ENCODE assay signal across 29 cellular contexts in the genomic region with DNA sequence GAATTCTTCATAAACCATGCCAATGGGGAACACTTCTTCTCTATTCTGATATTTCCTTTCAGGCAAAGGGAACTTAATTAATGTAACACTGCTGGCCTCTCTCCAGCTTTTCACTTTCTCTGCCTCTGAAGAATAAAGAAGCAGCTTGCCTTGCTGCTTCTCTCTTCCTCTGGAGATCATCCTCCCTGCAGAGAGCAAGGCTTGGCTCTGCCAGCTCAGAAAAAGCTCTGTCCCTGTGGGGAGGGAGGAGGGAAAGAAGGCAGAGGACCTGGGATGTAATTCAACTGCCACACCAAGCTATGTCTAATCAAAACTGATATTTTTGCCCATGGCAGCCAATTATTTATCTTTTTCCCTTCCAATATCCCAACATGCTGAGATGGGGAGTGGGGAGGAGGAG. TPM values are rescaled to one million over a fixed set of nuclear protein-coding genes. Genes with fewer than 3 reads are reported as not detected.
"Had no signal": no experiment of that assay in that cellular context is flagged by ENCODE, and none has a peak within 500 bp of the region (broad histone marks: within the 10 kb centered on the region; RNA-seq: fewer than 3 reads in every experiment).

No MANE protein-coding gene starts in this region.

- H3K27ac ChIP-seq: foreskin keratinocyte, left ventricle myocardium inferior, neutrophil, ovary, psoas muscle, upper lobe of left lung had no signal

- H3K27me3 ChIP-seq: body of pancreas, ovary had no signal

- ATAC-seq: activated CD8-positive, alpha-beta memory T cell treated with anti-CD3 and anti-CD28 coated beads, Interleukin-2, amount 10 ng/mL, durations not matched to agents 7 days and 5 days; activated CD8-positive, alpha-beta T cell treated with anti-CD3 and anti-CD28 coated beads for 36 hours; activated naive CD8-positive, alpha-beta T cell treated with anti-CD3 and anti-CD28 coated beads, Interleukin-2, amount 50 U/mL, for 24 hours; body of pancreas; foreskin keratinocyte; natural killer cell; psoas muscle; right cardiac atrium; stimulated activated naive CD8-positive, alpha-beta T cell treated with anti-CD3 and anti-CD28 coated beads, Interleukin-15, Interleukin-2, amounts not matched to agents 100 U/mL and 50 U/mL, for 24 hours had no signal

- H3K4me3 ChIP-seq: body of pancreas, left ventricle myocardium inferior, ovary, psoas muscle, upper lobe of left lung had no signal

- H3K9me3 ChIP-seq: body of pancreas, neutrophil, ovary, psoas muscle had no signal

- H3K36me3 ChIP-seq: left ventricle myocardium inferior, neutrophil, ovary, upper lobe of left lung had no signal

- H3K4me1 ChIP-seq: foreskin keratinocyte, left ventricle myocardium inferior, psoas muscle had no signal

- DNase-seq: activated CD4-positive, alpha-beta T cell treated with anti-CD3 and anti-CD28 coated beads, Interleukin-2, amount 10 ng/mL, durations not matched to agents 7 days and 5 days; activated CD4-positive, CD25-positive, alpha-beta regulatory T cell treated with anti-CD3 and anti-CD28 coated beads, Interleukin-2, amount 50 U/mL, for 72 hours; activated CD8-positive, alpha-beta memory T cell treated with anti-CD3 and anti-CD28 coated beads, Interleukin-2, amount 10 ng/mL, durations not matched to agents 7 days and 5 days; activated CD8-positive, alpha-beta T cell treated with anti-CD3 and anti-CD28 coated beads for 36 hours; activated gamma-delta T cell; activated naive CD4-positive, alpha-beta T cell treated with anti-CD3 and anti-CD28 coated beads, Interleukin-2, amount 50 U/mL, for 16 hours; activated naive CD8-positive, alpha-beta T cell treated with anti-CD3 and anti-CD28 coated beads, Interleukin-2, amount 50 U/mL, for 24 hours; activated T-cell treated with anti-CD3 and anti-CD28 coated beads for 4 hours; body of pancreas; effector memory CD4-positive, alpha-beta T cell; foreskin keratinocyte; immature natural killer cell; kidney glomerular epithelial cell; left ventricle myocardium inferior; mammary epithelial cell; midbrain; natural killer cell; ovary; psoas muscle; right cardiac atrium; stimulated activated CD4-positive, alpha-beta T cell treated with anti-CD3 and anti-CD28 coated beads, Interleukin-12 subunit alpha, Interleukin-12 subunit beta, amount 100 ng/mL, for 4 hours; stimulated activated CD4-positive, alpha-beta T cell treated with anti-CD3 and anti-CD28 coated beads, Interleukin-4, amount 100 ng/mL, for 4 hours; stimulated activated naive CD8-positive, alpha-beta T cell treated with anti-CD3 and anti-CD28 coated beads, Interleukin-15, Interleukin-2, amounts not matched to agents 100 U/mL and 50 U/mL, for 24 hours; upper lobe of left lung had no signal

- FAIRE-seq: colon had no signal

RNA-seq across cellular contexts. Expression of a gene that starts 6.4 kb away (rescaled TPM):
- total RNA-seq: activated CD4-positive, alpha-beta T cell treated with anti-CD3 and anti-CD28 coated beads, Interleukin-2, amount 10 ng/mL, durations not matched to agents 7 days and 5 days; activated CD8-positive, alpha-beta memory T cell treated with anti-CD3 and anti-CD28 coated beads, Interleukin-2, amount 10 ng/mL, durations not matched to agents 7 days and 5 days; activated CD8-positive, alpha-beta T cell treated with anti-CD3 and anti-CD28 coated beads for 36 hours; activated T-helper 1 cell treated with anti-CD3 and anti-CD28 coated beads, Interleukin-12 subunit alpha, Interleukin-12 subunit beta, Interleukin-2, Interleukin-4 antibody, amounts not matched to agents 30 ng/mL and 10 ng/mL and 1 ng/mL, durations not matched to agents 14 hours and 24 hours and 36 hours; dermis microvascular lymphatic vessel endothelial cell; mammary epithelial cell; natural killer cell; T-helper 2 cell treated with Interferon-gamma antibody and Interleukin-4, amounts not matched to agents 100 ng/mL and 5 ng/mL, for 36 hours had no signal
- polyA plus RNA-seq: immature natural killer cell, mammary epithelial cell had no signal
